Comparison of ENCODE assay signal across 13 cellular contexts in genomic region chr5:154465169-154465568, GRCh38. TPM values are rescaled to one million over a fixed set of nuclear protein-coding genes. Genes with fewer than 3 reads are reported as not detected.
DNase-seq lines count a peak whose midpoint lies in the region; ATAC-seq and TF ChIP-seq lines count a peak whose summit lies in the region.
"Had no signal": no experiment of that assay in that cellular context is flagged by ENCODE, and none has a peak within 500 bp of the region (broad histone marks: within the 10 kb centered on the region; RNA-seq: fewer than 3 reads in every experiment).

No MANE protein-coding gene starts in this region.

- H3K4me1 Mint-ChIP-seq in stimulated activated memory B cell treated with anti-CD40 and anti-IgM and Interleukin-4, amounts not matched to agents 10 μg/mL and 1 μg/mL and 100 μg/mL, for 72 hours: peaks cover 9% of the 10 kb centered on the region
- H3K4me1 Mint-ChIP-seq: CD4-positive, alpha-beta memory T cell had no signal

- no peak for ATAC-seq in stimulated activated memory B cell treated with anti-CD40 and anti-IgM and Interleukin-4, amounts not matched to agents 10 μg/mL and 1 μg/mL and 100 μg/mL, for 72 hours
- no peak for ATAC-seq in HG03565 (IDR thresholded peaks at IDR 0.05; ENCODE audit: unreplicated experiment)
- ATAC-seq: activated naive CD4-positive, alpha-beta T cell treated with anti-CD3 and anti-CD28 coated beads, Interleukin-2, amount 50 U/mL, for 72 hours had no signal

- H3K4me3 Mint-ChIP-seq in stimulated activated memory B cell treated with anti-CD40 and anti-IgM and Interleukin-4, amounts not matched to agents 10 μg/mL and 1 μg/mL and 100 μg/mL, for 72 hours: no peak overlapping the region
- H3K4me3 Mint-ChIP-seq: CD4-positive, alpha-beta memory T cell; stimulated activated naive CD8-positive, alpha-beta T cell treated with anti-CD3 and anti-CD28 coated beads, Interleukin-15, Interleukin-2, amounts not matched to agents 100 ng/mL and 50 ng/mL, for 24 hours had no signal

- peak; percentile 41 for DNase-seq in H4 (ENCODE audit: low spot score)
- DNase-seq in NOMO-1 treated with dmso at 0.1 percent for 144 hours (lab: John Stamatoyannopoulos, UW; ENCODE audit: unreplicated experiment): peak; percentile 26
- peak; percentile 76 to 90 for DNase-seq in cardiac fibroblast (ENCODE audit: low read depth in 2 of 2)
- peak; percentile 88 for DNase-seq in renal cortical epithelial cell (ENCODE audit: low read depth)
- no peak for DNase-seq in RPMI8226
- no peak for DNase-seq in NCI-H1092 treated with DMSO at 0.1 percent for 48 hours (lab: John Stamatoyannopoulos, UW)
- DNase-seq: CD4-positive, alpha-beta memory T cell; NCI-H2107; T-helper 9 cell had no signal

- H3K27ac Mint-ChIP-seq in stimulated activated memory B cell treated with anti-CD40 and anti-IgM and Interleukin-4, amounts not matched to agents 10 μg/mL and 1 μg/mL and 100 μg/mL, for 72 hours: no peak overlapping the region
- H3K27ac Mint-ChIP-seq: activated naive CD4-positive, alpha-beta T cell treated with anti-CD3 and anti-CD28 coated beads, Interleukin-2, amount 50 U/mL, for 72 hours; CD4-positive, alpha-beta memory T cell; stimulated activated naive CD8-positive, alpha-beta T cell treated with anti-CD3 and anti-CD28 coated beads, Interleukin-15, Interleukin-2, amounts not matched to agents 100 ng/mL and 50 ng/mL, for 24 hours had no signal

- TF ChIP-seq CTCF in cardiac fibroblast (IDR thresholded peaks at IDR 0.05; ENCODE audit: low read depth, low read length): no peak

- H3K4me3 ChIP-seq in cardiac fibroblast (replicated peaks in 1 of 2; ENCODE audit: low read depth in 2 of 2, low read length in 2 of 2): no peak overlapping the region

- H3K27me3 Mint-ChIP-seq in stimulated activated memory B cell treated with anti-CD40 and anti-IgM and Interleukin-4, amounts not matched to agents 10 μg/mL and 1 μg/mL and 100 μg/mL, for 72 hours: peaks cover 25% of the 10 kb centered on the region

- H3K36me3 Mint-ChIP-seq in stimulated activated memory B cell treated with anti-CD40 and anti-IgM and Interleukin-4, amounts not matched to agents 10 μg/mL and 1 μg/mL and 100 μg/mL, for 72 hours: no peaks in the 10 kb centered on the region
- H3K36me3 Mint-ChIP-seq: activated naive CD4-positive, alpha-beta T cell treated with anti-CD3 and anti-CD28 coated beads, Interleukin-2, amount 50 U/mL, for 72 hours had no signal

- no peaks in the 10 kb centered on the region for H3K9me3 Mint-ChIP-seq in stimulated activated memory B cell treated with anti-CD40 and anti-IgM and Interleukin-4, amounts not matched to agents 10 μg/mL and 1 μg/mL and 100 μg/mL, for 72 hours
- H3K9me3 Mint-ChIP-seq: activated naive CD4-positive, alpha-beta T cell treated with anti-CD3 and anti-CD28 coated beads, Interleukin-2, amount 50 U/mL, for 72 hours; CD4-positive, alpha-beta memory T cell; stimulated activated naive CD8-positive, alpha-beta T cell treated with anti-CD3 and anti-CD28 coated beads, Interleukin-15, Interleukin-2, amounts not matched to agents 100 ng/mL and 50 ng/mL, for 24 hours had no signal

RNA-seq across cellular contexts. Expression of gene HAND1, which starts 12.9 kb away (rescaled TPM):
- 0.29 TPM in 1 of 2 replicates, not detected in the other for total RNA-seq in H4 (2014; rRNA removed; shearing (Covaris generic))
- total RNA-seq in renal cortical epithelial cell: not detected in 2 replicates
- total RNA-seq: activated naive CD4-positive, alpha-beta T cell treated with anti-CD3 and anti-CD28 coated beads, Interleukin-2, amount 50 U/mL, for 72 hours; CD4-positive, alpha-beta memory T cell had no signal

RNA-seq across cellular contexts. Expression of gene SAP30L, which starts 19.4 kb away (rescaled TPM):
- 15.0 and 33.4 TPM in 2 replicates for total RNA-seq in H4 (2014; rRNA removed; shearing (Covaris generic))
- 10.9 and 23.9 TPM in 2 replicates for total RNA-seq in renal cortical epithelial cell

Comparison
In these comparisons a context has a peak if more than half of its experiments do, and no peak if none do; other contexts are left out.
1. DNase-seq: peak in H4 (single experiment), NOMO-1 treated with dmso at 0.1 percent for 144 hours (single experiment), cardiac fibroblast (2 of 2) and renal cortical epithelial cell (single experiment); none in RPMI8226 (single experiment) and NCI-H1092 treated with DMSO at 0.1 percent for 48 hours (single experiment).